In genomic region chr2:175004730-175004979, GRCh38 we compare ENCODE assay signal across 8 cellular contexts.
DNase-seq lines count a peak whose midpoint lies in the region; ATAC-seq and FAIRE-seq lines count a peak whose summit lies in the region.

No MANE protein-coding gene starts in this region.

- peak; percentile 74 for DNase-seq in NCI-H748 (lab: John Stamatoyannopoulos, UW; ENCODE audit: unreplicated experiment)
- DNase-seq in NCI-H748 treated with DMSO at 0.1 percent for 48 hours (lab: John Stamatoyannopoulos, UW): no peak
- DNase-seq in iPS-NIHi11 (ENCODE audit: low spot score): peak; percentile 59
- DNase-seq in dedifferentiated amniotic fluid mesenchymal stem cell (ENCODE audit: extremely low spot score): no peak
- no peak for DNase-seq in RCC 7860 (ENCODE audit: low spot score)

- ATAC-seq in HG03139 (IDR thresholded peaks at IDR 0.05; ENCODE audit: unreplicated experiment): peak; percentile 19

- no peaks in the 10 kb centered on the region for H3K36me3 Mint-ChIP-seq in activated naive CD8-positive, alpha-beta T cell
- no peaks in the 10 kb centered on the region for H3K36me3 Mint-ChIP-seq in stimulated activated naive CD8-positive, alpha-beta T cell treated with anti-CD3 and anti-CD28 coated beads, Interleukin-15, Interleukin-2, amounts not matched to agents 100 ng/mL and 50 ng/mL, for 24 hours (ENCODE audit: low read depth)

- H3K4me1 Mint-ChIP-seq in activated naive CD8-positive, alpha-beta T cell (ENCODE audit: low read depth): peaks cover 8% of the 10 kb centered on the region
- H3K4me1 Mint-ChIP-seq in stimulated activated naive CD8-positive, alpha-beta T cell treated with anti-CD3 and anti-CD28 coated beads, Interleukin-15, Interleukin-2, amounts not matched to agents 100 ng/mL and 50 ng/mL, for 24 hours (ENCODE audit: low read depth): peaks cover 12% of the 10 kb centered on the region

- FAIRE-seq in RCC 7860 (lab: Jason Lieb, UNC): no peak

- H3K9me3 Mint-ChIP-seq in activated naive CD8-positive, alpha-beta T cell (ENCODE audit: low read depth): no peaks in the 10 kb centered on the region
- no peaks in the 10 kb centered on the region for H3K9me3 Mint-ChIP-seq in stimulated activated naive CD8-positive, alpha-beta T cell treated with anti-CD3 and anti-CD28 coated beads, Interleukin-15, Interleukin-2, amounts not matched to agents 100 ng/mL and 50 ng/mL, for 24 hours

- peak overlapping the region; percentile 88 for H3K4me3 Mint-ChIP-seq in activated naive CD8-positive, alpha-beta T cell
- H3K4me3 Mint-ChIP-seq in stimulated activated naive CD8-positive, alpha-beta T cell treated with anti-CD3 and anti-CD28 coated beads, Interleukin-15, Interleukin-2, amounts not matched to agents 100 ng/mL and 50 ng/mL, for 24 hours: peak overlapping the region; percentile 78

- H3K27ac Mint-ChIP-seq in activated naive CD8-positive, alpha-beta T cell: no peak overlapping the region
- H3K27ac Mint-ChIP-seq in stimulated activated naive CD8-positive, alpha-beta T cell treated with anti-CD3 and anti-CD28 coated beads, Interleukin-15, Interleukin-2, amounts not matched to agents 100 ng/mL and 50 ng/mL, for 24 hours: no peak overlapping the region

- H3K27me3 Mint-ChIP-seq in activated naive CD8-positive, alpha-beta T cell: peaks cover 47% of the 10 kb centered on the region
- peaks cover 65% of the 10 kb centered on the region for H3K27me3 Mint-ChIP-seq in stimulated activated naive CD8-positive, alpha-beta T cell treated with anti-CD3 and anti-CD28 coated beads, Interleukin-15, Interleukin-2, amounts not matched to agents 100 ng/mL and 50 ng/mL, for 24 hours

Comparison
In these comparisons a context has a peak if more than half of its experiments do, and no peak if none do; other contexts are left out.
1. DNase-seq: peak in NCI-H748 (single experiment) and iPS-NIHi11 (single experiment); none in NCI-H748 treated with DMSO at 0.1 percent for 48 hours (single experiment), dedifferentiated amniotic fluid mesenchymal stem cell (single experiment) and RCC 7860 (single experiment).